In genomic region chr20:51404297-51405060, GRCh38 we compare ENCODE assay signal across 8 cellular contexts.
DNase-seq lines count a peak whose midpoint lies in the region; ATAC-seq and TF ChIP-seq lines count a peak whose summit lies in the region.

No MANE protein-coding gene starts in this region.

- H3K27ac ChIP-seq in dorsolateral prefrontal cortex = no peak overlapping the region

- H3K4me3 ChIP-seq in dorsolateral prefrontal cortex = no peak overlapping the region

- peak; percentile 79 for ATAC-seq in GM18907 (IDR thresholded peaks at IDR 0.05; ENCODE audit: unreplicated experiment)
- peak; percentile 72 for ATAC-seq in HG03039 (IDR thresholded peaks at IDR 0.05; ENCODE audit: unreplicated experiment)

- no peaks in the 10 kb centered on the region for H3K27me3 ChIP-seq in dorsolateral prefrontal cortex

- DNase-seq in T-helper 22 cell (ENCODE audit: low read depth) (peak; percentile 93), brain pericyte (ENCODE audit: low read depth, low spot score) (peak; percentile 46), dorsolateral prefrontal cortex (no peak), cortex of kidney (lab: John Stamatoyannopoulos, UW) (no peak), DMS153 (lab: John Stamatoyannopoulos, UW) (no peak)
- peak; percentile 77 for DNase-seq in stimulated activated CD4-positive, alpha-beta T cell treated with anti-CD3 and anti-CD28 coated beads, Interleukin-4, amount 100 ng/mL, for 1 hour

- TF ChIP-seq CTCF in dorsolateral prefrontal cortex (IDR thresholded peaks at IDR 0.05 in 54 of 56, conservative IDR thresholded peaks at IDR 0.05 in 2 of 56; ENCODE audit: low read depth in 1 of 56, partially characterized antibody in 56 of 56) = no peak

- intact Hi-C loops in dorsolateral prefrontal cortex (cut with DNase I) = no loop called here

Comparison
In these comparisons a context has a peak if more than half of its experiments do, and no peak if none do; other contexts are left out.
1. DNase-seq: peak in T-helper 22 cell (single experiment), brain pericyte (single experiment) and stimulated activated CD4-positive, alpha-beta T cell treated with anti-CD3 and anti-CD28 coated beads, Interleukin-4, amount 100 ng/mL, for 1 hour (single experiment); none in dorsolateral prefrontal cortex (0 of 10), cortex of kidney (single experiment) and DMS153 (single experiment).